19 cellular contexts compared by ENCODE assay signal in the genomic region with DNA sequence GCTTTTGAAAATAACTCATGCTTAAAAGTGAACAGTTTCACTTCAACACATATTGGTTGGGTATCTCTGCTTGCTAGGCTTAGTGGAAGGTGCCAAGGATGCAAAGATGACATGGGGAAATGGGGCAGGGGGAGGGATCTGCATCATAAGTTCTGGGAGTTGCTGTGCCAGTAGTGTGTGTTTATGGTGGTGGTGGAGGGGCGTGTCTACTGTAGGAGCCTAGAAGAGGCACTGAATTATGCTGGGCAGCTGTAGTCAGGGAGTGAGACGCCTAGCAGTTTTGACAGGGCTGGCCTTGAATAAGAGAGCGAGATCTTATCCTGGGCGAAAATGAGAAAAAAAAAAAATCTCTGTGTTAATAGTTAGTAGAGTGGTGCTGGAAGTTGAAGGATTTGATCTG. TPM values are rescaled to one million over a fixed set of nuclear protein-coding genes. Genes with fewer than 3 reads are reported as not detected.
DNase-seq lines count a peak whose midpoint lies in the region; ATAC-seq and TF ChIP-seq lines count a peak whose summit lies in the region.
"Had no signal": no experiment of that assay in that cellular context is flagged by ENCODE, and none has a peak within 500 bp of the region (broad histone marks: within the 10 kb centered on the region; RNA-seq: fewer than 3 reads in every experiment).

No MANE protein-coding gene starts in this region.

- H3K4me1 ChIP-seq in iPS-20b (ENCODE audit: insufficient read depth, low read length) = peaks cover 18% of the 10 kb centered on the region; the same call in 1 of the 2 replicates

- no peak overlapping the region for H3K27ac ChIP-seq in iPS-20b (ENCODE audit: low read length)
- H3K27ac ChIP-seq: KMS-11 had no signal

- ATAC-seq in T-helper 17 cell = no peak
- ATAC-seq: HepG2 had no signal

- TF ChIP-seq CTCF in type B pancreatic cell (conservative IDR thresholded peaks at IDR 0.05) = no peak
- no peak for TF ChIP-seq CTCF in osteocyte (IDR thresholded peaks at IDR 0.05)

- H3K4me3 Mint-ChIP-seq in T-helper 17 cell (peak overlapping the region; percentile 43), type B pancreatic cell (peak overlapping the region; percentile 9), osteocyte (ENCODE audit: unreplicated experiment) (no peak overlapping the region)
- no peak overlapping the region for H3K4me3 Mint-ChIP-seq in activated T-cell treated with anti-CD3 and anti-CD28 coated beads, Interleukin-2, amount 50 U/mL, for 24 hours

- no peaks in the 10 kb centered on the region for H3K36me3 ChIP-seq in iPS-20b (ENCODE audit: insufficient read depth, low read depth, low read length)
- H3K36me3 ChIP-seq: HAP-1 had no signal

- H3K27me3 Mint-ChIP-seq in T-helper 17 cell (peaks cover 80% of the 10 kb centered on the region), type B pancreatic cell (peaks cover 82% of the 10 kb centered on the region), osteocyte (ENCODE audit: unreplicated experiment) (peaks cover 91% of the 10 kb centered on the region)
- H3K27me3 Mint-ChIP-seq in activated T-cell treated with anti-CD3 and anti-CD28 coated beads, Interleukin-2, amount 50 U/mL, for 24 hours = peaks cover 90% of the 10 kb centered on the region

- DNase-seq in NCI-H748 (lab: John Stamatoyannopoulos, UW; ENCODE audit: unreplicated experiment) (peak; percentile 11), NCI-H748 treated with DMSO at 0.1 percent for 48 hours (lab: John Stamatoyannopoulos, UW) (no peak), T-helper 17 cell (no peak), type B pancreatic cell (ENCODE audit: extremely low spot score, unreplicated experiment) (no peak), osteocyte (ENCODE audit: extremely low spot score, unreplicated experiment) (no peak), SW480 (ENCODE audit: low spot score) (no peak)
- no peak for DNase-seq in activated T-cell treated with anti-CD3 and anti-CD28 coated beads, Interleukin-2, amount 50 U/mL, for 24 hours
- DNase-seq: C1 segment of cervical spinal cord, NCI-H1048, NCI-H146, NCI-H2081, NCI-H774, RPMI8226, SIG-M5 had no signal

- peaks cover 71% of the 10 kb centered on the region for H3K27me3 ChIP-seq in iPS-20b (ENCODE audit: insufficient read depth, low read length)

- H3K4me3 ChIP-seq in iPS-20b (ENCODE audit: low read length) = peak overlapping the region; percentile 11; the same call in 1 of the 2 replicates
- H3K4me3 ChIP-seq: HAP-1 had no signal

- H3K27ac Mint-ChIP-seq in T-helper 17 cell = no peak overlapping the region
- H3K27ac Mint-ChIP-seq in type B pancreatic cell = no peak overlapping the region
- H3K27ac Mint-ChIP-seq in osteocyte (ENCODE audit: unreplicated experiment) = no peak overlapping the region
- H3K27ac Mint-ChIP-seq in activated T-cell treated with anti-CD3 and anti-CD28 coated beads, Interleukin-2, amount 50 U/mL, for 24 hours = no peak overlapping the region

- no peaks in the 10 kb centered on the region for H3K9me3 ChIP-seq in T-helper 17 cell (ENCODE audit: control insufficient read depth, low read length, poor library complexity, severe bottlenecking)
- H3K9me3 ChIP-seq in iPS-20b (ENCODE audit: insufficient read depth, low read depth, low read length) = no peaks in the 10 kb centered on the region

- H3K4me1 Mint-ChIP-seq in T-helper 17 cell (peaks cover 28% of the 10 kb centered on the region), type B pancreatic cell (ENCODE audit: unreplicated experiment) (peaks cover 23% of the 10 kb centered on the region), osteocyte (ENCODE audit: unreplicated experiment) (peaks cover 18% of the 10 kb centered on the region)
- peaks cover 28% of the 10 kb centered on the region for H3K4me1 Mint-ChIP-seq in activated T-cell treated with anti-CD3 and anti-CD28 coated beads, Interleukin-2, amount 50 U/mL, for 24 hours (ENCODE audit: low read depth)

- H3K36me3 Mint-ChIP-seq in T-helper 17 cell (ENCODE audit: low read depth) = no peaks in the 10 kb centered on the region
- no peaks in the 10 kb centered on the region for H3K36me3 Mint-ChIP-seq in type B pancreatic cell
- no peaks in the 10 kb centered on the region for H3K36me3 Mint-ChIP-seq in osteocyte (ENCODE audit: unreplicated experiment)
- no peaks in the 10 kb centered on the region for H3K36me3 Mint-ChIP-seq in activated T-cell treated with anti-CD3 and anti-CD28 coated beads, Interleukin-2, amount 50 U/mL, for 24 hours (ENCODE audit: low read depth)

- H3K9me3 Mint-ChIP-seq in type B pancreatic cell (no peaks in the 10 kb centered on the region), osteocyte (ENCODE audit: unreplicated experiment) (no peaks in the 10 kb centered on the region)
- peaks cover 3% of the 10 kb centered on the region for H3K9me3 Mint-ChIP-seq in activated T-cell treated with anti-CD3 and anti-CD28 coated beads, Interleukin-2, amount 50 U/mL, for 24 hours

- no peak overlapping the region for H3K9ac ChIP-seq in iPS-20b (ENCODE audit: low read depth, low read length)
- H3K9ac ChIP-seq: KMS-11 had no signal

RNA-seq across cellular contexts. Expression of gene ELMOD1, which starts 3.0 kb away (rescaled TPM):
- not detected for total RNA-seq in T-helper 17 cell
- 4.0 and 7.6 TPM in 2 replicates for total RNA-seq in type B pancreatic cell (ENCODE audit: low replicate concordance)
- total RNA-seq in osteocyte = not detected in 2 replicates
- total RNA-seq: HepG2, MCF 10A had no signal

RNA-seq across cellular contexts. Expression of gene ALKBH8, which starts 28.4 kb away (rescaled TPM):
- total RNA-seq in T-helper 17 cell = 10 to 100 TPM in 1 of 2 donors, 1 to 10 TPM in 1; 8.9 to 12.4 TPM
- 6.7 and 7.8 TPM in 2 replicates for total RNA-seq in type B pancreatic cell (ENCODE audit: low replicate concordance)
- 5.0 and 7.0 TPM in 2 replicates for total RNA-seq in osteocyte

Comparison
In these comparisons a context has a peak if more than half of its experiments do, and no peak if none do; other contexts are left out.
1. H3K4me3 Mint-ChIP-seq: peak in T-helper 17 cell (single experiment) and type B pancreatic cell (single experiment); none in osteocyte (single experiment) and activated T-cell treated with anti-CD3 and anti-CD28 coated beads, Interleukin-2, amount 50 U/mL, for 24 hours (single experiment).